In the genomic region with DNA sequence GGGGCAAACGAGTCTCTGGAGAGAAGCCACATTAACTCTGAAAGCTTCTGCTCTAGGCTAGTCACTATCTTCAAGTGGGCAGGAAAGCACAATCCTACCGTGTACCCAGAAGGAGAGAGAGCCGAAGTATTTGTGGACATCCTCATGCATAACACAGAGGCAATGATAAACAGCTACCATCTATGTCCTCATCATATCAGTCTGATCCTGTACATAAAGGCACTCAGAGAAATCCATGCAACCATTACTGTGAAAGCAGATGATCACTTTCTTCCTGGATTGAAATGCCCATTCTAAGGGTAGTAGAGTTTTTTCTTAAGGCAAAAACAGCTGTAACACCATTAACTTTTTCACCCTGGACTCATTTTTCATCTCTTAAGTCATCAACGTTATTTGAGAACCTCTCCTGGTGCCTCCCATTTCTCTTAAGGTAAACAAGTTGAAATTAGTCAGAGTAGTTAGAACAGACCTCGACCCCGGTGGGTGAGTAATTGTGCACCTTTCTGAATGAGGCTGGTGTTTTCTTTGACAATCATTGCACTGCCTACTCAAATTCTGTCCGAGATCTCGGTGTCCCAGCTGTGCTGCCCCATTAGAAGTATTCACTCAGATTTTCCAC, we compare ENCODE assay signal across 1 cellular context.
TF ChIP-seq lines count a peak whose summit lies in the region.

No MANE protein-coding gene starts in this region.

TF ChIP-seq in GM23338, 12 proteins besides CTCF, POLR2A, EP300 and RAD21 (continued from another document):
- TF ChIP-seq, protein P1, sequence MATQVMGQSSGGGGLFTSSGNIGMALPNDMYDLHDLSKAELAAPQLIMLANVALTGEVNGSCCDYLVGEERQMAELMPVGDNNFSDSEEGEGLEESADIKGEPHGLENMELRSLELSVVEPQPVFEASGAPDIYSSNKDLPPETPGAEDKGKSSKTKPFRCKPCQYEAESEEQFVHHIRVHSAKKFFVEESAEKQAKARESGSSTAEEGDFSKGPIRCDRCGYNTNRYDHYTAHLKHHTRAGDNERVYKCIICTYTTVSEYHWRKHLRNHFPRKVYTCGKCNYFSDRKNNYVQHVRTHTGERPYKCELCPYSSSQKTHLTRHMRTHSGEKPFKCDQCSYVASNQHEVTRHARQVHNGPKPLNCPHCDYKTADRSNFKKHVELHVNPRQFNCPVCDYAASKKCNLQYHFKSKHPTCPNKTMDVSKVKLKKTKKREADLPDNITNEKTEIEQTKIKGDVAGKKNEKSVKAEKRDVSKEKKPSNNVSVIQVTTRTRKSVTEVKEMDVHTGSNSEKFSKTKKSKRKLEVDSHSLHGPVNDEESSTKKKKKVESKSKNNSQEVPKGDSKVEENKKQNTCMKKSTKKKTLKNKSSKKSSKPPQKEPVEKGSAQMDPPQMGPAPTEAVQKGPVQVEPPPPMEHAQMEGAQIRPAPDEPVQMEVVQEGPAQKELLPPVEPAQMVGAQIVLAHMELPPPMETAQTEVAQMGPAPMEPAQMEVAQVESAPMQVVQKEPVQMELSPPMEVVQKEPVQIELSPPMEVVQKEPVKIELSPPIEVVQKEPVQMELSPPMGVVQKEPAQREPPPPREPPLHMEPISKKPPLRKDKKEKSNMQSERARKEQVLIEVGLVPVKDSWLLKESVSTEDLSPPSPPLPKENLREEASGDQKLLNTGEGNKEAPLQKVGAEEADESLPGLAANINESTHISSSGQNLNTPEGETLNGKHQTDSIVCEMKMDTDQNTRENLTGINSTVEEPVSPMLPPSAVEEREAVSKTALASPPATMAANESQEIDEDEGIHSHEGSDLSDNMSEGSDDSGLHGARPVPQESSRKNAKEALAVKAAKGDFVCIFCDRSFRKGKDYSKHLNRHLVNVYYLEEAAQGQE (IDR thresholded peaks at IDR 0.05; ENCODE audit: unreplicated experiment), result no peak
- TF ChIP-seq NANOG (IDR thresholded peaks at IDR 0.05; ENCODE audit: borderline replicate concordance) (no peak), POLR2AphosphoS5 (IDR thresholded peaks at IDR 0.05; ENCODE audit: low read depth) (no peak)
